In the genomic region with DNA sequence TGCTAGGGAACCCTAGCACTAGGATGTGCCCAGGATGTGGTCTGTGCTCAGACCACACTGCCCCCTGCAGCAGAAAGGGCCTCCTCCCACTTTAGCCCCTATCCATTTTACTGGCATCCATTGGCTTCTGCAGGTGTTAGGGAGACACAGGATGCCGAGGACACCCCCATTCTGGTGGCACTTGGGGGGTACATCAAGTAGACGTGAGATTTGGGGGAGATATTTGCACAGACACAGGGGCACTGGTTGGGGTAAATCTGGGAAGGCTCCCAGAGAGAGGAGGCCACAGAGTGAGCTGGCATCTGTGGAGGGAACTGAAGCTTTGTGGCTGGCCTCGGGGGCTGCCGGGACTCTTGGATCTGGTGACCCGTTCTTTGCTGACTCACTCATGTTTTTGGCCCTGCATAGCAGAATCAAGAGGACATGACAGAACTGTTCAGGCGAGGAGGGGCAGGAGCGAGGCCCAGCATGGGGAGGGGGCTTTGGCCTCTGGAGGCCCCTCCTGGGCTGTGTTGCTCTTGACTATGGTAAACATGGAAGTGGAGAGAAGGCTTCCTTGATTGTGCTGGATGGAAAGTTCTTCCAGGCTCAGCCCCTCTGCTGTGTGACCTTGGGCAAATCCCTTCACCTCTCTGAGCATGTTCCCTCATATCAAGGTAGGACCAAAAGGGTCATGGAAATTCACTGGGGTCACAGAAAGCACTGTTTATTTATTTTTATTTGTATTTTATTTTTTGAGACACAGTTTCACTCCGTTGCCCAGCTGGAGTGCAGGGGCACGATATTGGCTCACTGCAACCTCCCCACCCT, we compare ENCODE assay signal across 9 cellular contexts. TPM values are rescaled to one million over a fixed set of nuclear protein-coding genes. Genes with fewer than 3 reads are reported as not detected.
DNase-seq lines count a peak whose midpoint lies in the region; ATAC-seq, FAIRE-seq and TF ChIP-seq lines count a peak whose summit lies in the region.
"Had no signal": no experiment of that assay in that cellular context is flagged by ENCODE, and none has a peak within 500 bp of the region (broad histone marks: within the 10 kb centered on the region; RNA-seq: fewer than 3 reads in every experiment).

No MANE protein-coding gene starts in this region.

- peak in 1 of 2 experiments; percentile 42; a peak in 1 of 4 replicates for TF ChIP-seq RAD21 in K562 (CRISPR knock-in tag; conservative IDR thresholded peaks at IDR 0.05 in 1 of 2, IDR thresholded peaks at IDR 0.05 in 1 of 2)

- H3K9me3 ChIP-seq in BE2C (no peaks in the 10 kb centered on the region), HUES48 (ENCODE audit: control insufficient read depth, insufficient read depth, low read length) (no peaks in the 10 kb centered on the region), K562 (replicated peaks; ENCODE audit: control insufficient read depth, insufficient read depth, low read depth, low read length) (no peaks in the 10 kb centered on the region)

- no peak for TF ChIP-seq POLR2A in K562 (conservative IDR thresholded peaks at IDR 0.05)

- H3K4me3 ChIP-seq in BE2C (ENCODE audit: low read depth, low read length) (peak overlapping the region; percentile 93; the same call in 1 of the 2 replicates), HUES48 (ENCODE audit: low read depth, low read length) (peak overlapping the region; percentile 86; the same call in 1 of the 2 replicates), K562 (peak overlapping the region; percentile 96)

- intact Hi-C loops in K562 (cut with micrococcal nuclease), result loop anchor here (2.0 kb wide), 1 partner anchor 47 kb away; no protein-coding TSS in a partner anchor

- FAIRE-seq in K562 (lab: Jason Lieb, UNC), result no peak
- no peak for FAIRE-seq in GM19239 (lab: Jason Lieb, UNC)

- in situ Hi-C loops in K562 (cut with MboI), result no loop called here

- H3K27ac ChIP-seq in HUES48 (ENCODE audit: low read depth, low read length) (no peak overlapping the region), K562 (ENCODE audit: extremely low read depth, low read depth, low read length) (no peak overlapping the region)

- H3K9me3 Mint-ChIP-seq in natural killer cell treated with Interleukin-12 subunit alpha and Interleukin-12 subunit beta and Interleukin-15 and Interleukin-18, amount 100 ng/mL, for 72 hours, result no peaks in the 10 kb centered on the region

- H3K4me3 Mint-ChIP-seq in natural killer cell treated with Interleukin-12 subunit alpha and Interleukin-12 subunit beta and Interleukin-15 and Interleukin-18, amount 100 ng/mL, for 72 hours, result peak overlapping the region; percentile 88

- no peaks in the 10 kb centered on the region; the same call in none of the 2 replicates for H3K36me3 ChIP-seq in BE2C
- H3K36me3 ChIP-seq in HUES48 (ENCODE audit: control insufficient read depth, insufficient read depth, low read length), result 0 out of 2 replicates have a peak, but pooled peaks cover 2% of the 10 kb centered on the region
- peaks cover 30% of the 10 kb centered on the region; the same call in 2 of the 3 replicates for H3K36me3 ChIP-seq in K562 (ENCODE audit: control insufficient read depth, insufficient read depth, low read length)

- CTCF ChIA-PET in K562 (lab: Yijun Ruan, JAX; ENCODE audit: low intra/inter-chr PET ratio), result interaction anchor here (1.1 kb wide), 1 partner anchor 47 kb away, joined by 6 read pairs; no protein-coding TSS in a partner anchor

- peaks cover 27% of the 10 kb centered on the region for H3K79me2 ChIP-seq in K562 (ENCODE audit: control insufficient read depth, insufficient read depth, low read length)

- H3K27ac Mint-ChIP-seq in natural killer cell treated with Interleukin-12 subunit alpha and Interleukin-12 subunit beta and Interleukin-15 and Interleukin-18, amount 100 ng/mL, for 72 hours, result peak overlapping the region; percentile 37 to 72

- no peak for TF ChIP-seq EP300 in K562 (IDR thresholded peaks at IDR 0.05; ENCODE audit: low read length)

- H3K27me3 Mint-ChIP-seq in natural killer cell treated with Interleukin-12 subunit alpha and Interleukin-12 subunit beta and Interleukin-15 and Interleukin-18, amount 100 ng/mL, for 72 hours, result no peaks in the 10 kb centered on the region

- BruUV-seq in K562 (replicated peaks; lab: Mats Ljungman, UMichigan), result TSS peak; percentile 45

- H3K4me1 ChIP-seq in BE2C (no peaks in the 10 kb centered on the region), HUES48 (ENCODE audit: control insufficient read depth, insufficient read depth, low read length) (peaks cover 7% of the 10 kb centered on the region; the same call in 1 of the 2 replicates), K562 (replicated peaks in 1 of 2; ENCODE audit: control insufficient read depth in 2 of 2, insufficient read depth in 2 of 2, low read length in 2 of 2) (peaks cover 21 to 35% of the 10 kb centered on the region in 2 experiments)

- H4K20me1 ChIP-seq in K562 (replicated peaks; ENCODE audit: control insufficient read depth, insufficient read depth, low read length), result peaks cover 11% of the 10 kb centered on the region

- H3K4me1 Mint-ChIP-seq in natural killer cell treated with Interleukin-12 subunit alpha and Interleukin-12 subunit beta and Interleukin-15 and Interleukin-18, amount 100 ng/mL, for 72 hours (ENCODE audit: low read depth in 2 of 2), result peaks cover 9 to 17% of the 10 kb centered on the region in 2 donors

- H3K36me3 Mint-ChIP-seq in natural killer cell treated with Interleukin-12 subunit alpha and Interleukin-12 subunit beta and Interleukin-15 and Interleukin-18, amount 100 ng/mL, for 72 hours, result no peaks in the 10 kb centered on the region

- WGBS in K562 (ENCODE audit: insufficient coverage, low coverage, missing lambda C conversion rate), result 56% methylated on average over 9 of the region's 9 CpGs

- POLR2A ChIA-PET in K562 (lab: Yijun Ruan, JAX), result interaction anchor here (0.6 kb wide), 1 partner anchor 411 kb away, joined by 3 read pairs; no protein-coding TSS in a partner anchor

- no peak overlapping the region for H2AFZ ChIP-seq in K562 (ENCODE audit: low read depth, low read length)

- DNase-seq in BE2C, result no peak
- DNase-seq in K562 (ENCODE audit: extremely low read depth in 1 of 4, low spot score in 3 of 4), result no peak
- DNase-seq in natural killer cell treated with Interleukin-12 subunit alpha and Interleukin-12 subunit beta and Interleukin-15 and Interleukin-18, amount 100 ng/mL, for 72 hours (ENCODE audit: low spot score), result no peak
- DNase-seq in NCI-H69 (lab: John Stamatoyannopoulos, UW), result no peak
- DNase-seq in DMS153 (lab: John Stamatoyannopoulos, UW), result no peak
- no peak for DNase-seq in GM19239 (ENCODE audit: insufficient read length, low spot score)

- ATAC-seq in K562 (peak; percentile 5; the same call in 1 of the 3 replicates), HG03442 (IDR thresholded peaks at IDR 0.05; ENCODE audit: unreplicated experiment) (no peak)
- ATAC-seq in natural killer cell treated with Interleukin-12 subunit alpha and Interleukin-12 subunit beta and Interleukin-15 and Interleukin-18, amount 100 ng/mL, for 72 hours, result no peak

- H3K9me1 ChIP-seq in K562 (ENCODE audit: control insufficient read depth, insufficient read depth, low read length), result no peaks in the 10 kb centered on the region

- TF ChIP-seq CTCF in BE2C (IDR thresholded peaks at IDR 0.05; ENCODE audit: low read depth, low read length) (peak; percentile 35; the same call in 1 of the 2 replicates), K562 (IDR thresholded peaks at IDR 0.05 in 2 of 3, conservative IDR thresholded peaks at IDR 0.05 in 1 of 3; ENCODE audit: insufficient read depth in 2 of 3, low read depth in 1 of 3, low read length in 3 of 3) (peak; percentile 24 to 40 (median 37); a peak in 4 of 6 replicates)

- H3K9ac ChIP-seq in HUES48 (ENCODE audit: low read depth, low read length) (no peak overlapping the region), K562 (ENCODE audit: insufficient read depth in 1 of 2, low read depth in 2 of 2, low read length in 2 of 2) (peak overlapping the region; percentile 35 to 96; a peak in 3 of 4 replicates)

- H3K4me2 ChIP-seq in K562 (ENCODE audit: insufficient read depth, low read length), result peak overlapping the region; percentile 91

- H3K27me3 ChIP-seq in BE2C (no peaks in the 10 kb centered on the region), HUES48 (ENCODE audit: control insufficient read depth, insufficient read depth, low read length) (no peaks in the 10 kb centered on the region), K562 (ENCODE audit: control insufficient read depth in 2 of 2, insufficient read depth in 2 of 2, low read length in 2 of 2) (no peaks in the 10 kb centered on the region)

RNA-seq across cellular contexts. Expression of a gene that starts 1.8 kb away (rescaled TPM):
- 17.2 TPM for polyA plus RNA-seq in BE2C (2012; ENCODE audit: insufficient read depth, insufficient read length, low read depth)
- 26.2 and 43.8 TPM in 2 replicates for total RNA-seq in K562 (2011; cell fraction: chromatin; rRNA removed; ENCODE audit: low replicate concordance)
- 42.6 and 46.5 TPM in 2 replicates for total RNA-seq in K562 (2011; cell fraction: nucleolus; rRNA removed)
- total RNA-seq in K562 (2011; cell fraction: nucleoplasm; rRNA removed), result 41.1 and 61.7 TPM in 2 replicates
- total RNA-seq in K562 (2014; rRNA removed) (7.2 and 9.1 TPM in 2 replicates), K562 (2014; rRNA removed; fragmentation: Illumina TruSeq; extraction: Trizol) (1.3 and 2.4 TPM in 2 replicates), K562 (2015; rRNA removed; fragmentation: Illumina TruSeq; extraction: Trizol) (4.1 and 4.4 TPM in 2 replicates), K562 (2021) (33.1 and 37.4 TPM in 2 replicates)
- polyA plus RNA-seq in K562 (2011; rRNA removed) (5.5 and 7.8 TPM in 2 replicates), K562 (2014; fragmentation: Illumina TruSeq; extraction: Trizol) (31.3 and 33.7 TPM in 2 replicates), K562 (2014; fragmentation: Nextera tagmentation; extraction: Ambion mirVana) (1 to 10 TPM; 5.0 to 6.0 TPM), K562 (2014; rRNA removed) (16.4 and 17.6 TPM in 2 replicates)
- 11.4 and 15.3 TPM in 2 replicates for polyA plus RNA-seq in K562 (2011; cell fraction: cytosol; rRNA removed)
- 8.5 and 11.2 TPM in 2 replicates for polyA plus RNA-seq in K562 (2011; cell fraction: nucleus; rRNA removed)
- 18.7 and 28.0 TPM in 2 replicates for polyA plus RNA-seq in K562 (2012)
- 7.4 and 11.0 TPM in 2 replicates for polyA minus RNA-seq in K562 (2011; rRNA and poly(A)+ RNA removed)
- polyA minus RNA-seq in K562 (2011; cell fraction: cytosol; rRNA and poly(A)+ RNA removed), result 21.5 and 26.5 TPM in 2 replicates
- polyA minus RNA-seq in K562 (2011; cell fraction: nucleus; rRNA and poly(A)+ RNA removed), result 6.9 and 7.3 TPM in 2 replicates
- total RNA-seq in natural killer cell treated with Interleukin-12 subunit alpha and Interleukin-12 subunit beta and Interleukin-15 and Interleukin-18, amount 100 ng/mL, for 72 hours, result 10 to 100 TPM; 23.2 to 26.8 TPM

RNA-seq across cellular contexts. Expression of a gene that starts 25.2 kb away (rescaled TPM):
- 0.82 TPM for polyA plus RNA-seq in BE2C (2012; ENCODE audit: insufficient read depth, insufficient read length, low read depth)
- 58.8 and 108 TPM in 2 replicates for total RNA-seq in K562 (2011; cell fraction: chromatin; rRNA removed; ENCODE audit: low replicate concordance)
- total RNA-seq in K562 (2011; cell fraction: nucleolus; rRNA removed), result 66.5 and 71.5 TPM in 2 replicates
- 58.5 and 61.2 TPM in 2 replicates for total RNA-seq in K562 (2011; cell fraction: nucleoplasm; rRNA removed)
- total RNA-seq in K562 (2014; rRNA removed), result 18.5 and 26.3 TPM in 2 replicates
- total RNA-seq in K562 (2014; rRNA removed; fragmentation: Illumina TruSeq; extraction: Trizol), result 12.6 and 18.1 TPM in 2 replicates
- total RNA-seq in K562 (2015; rRNA removed; fragmentation: Illumina TruSeq; extraction: Trizol), result 21.0 and 21.2 TPM in 2 replicates
- total RNA-seq in K562 (2021), result 31.8 and 34.1 TPM in 2 replicates
- polyA plus RNA-seq in K562 (2011; rRNA removed), result 18.2 and 25.0 TPM in 2 replicates
- 35.8 and 50.0 TPM in 2 replicates for polyA plus RNA-seq in K562 (2011; cell fraction: cytosol; rRNA removed)
- 70.2 and 99.8 TPM in 2 replicates for polyA plus RNA-seq in K562 (2011; cell fraction: nucleus; rRNA removed)
- 20.5 and 24.5 TPM in 2 replicates for polyA plus RNA-seq in K562 (2012)
- 23.0 and 24.1 TPM in 2 replicates for polyA plus RNA-seq in K562 (2014; fragmentation: Illumina TruSeq; extraction: Trizol)
- under 1 TPM; 0.86 to 0.87 TPM for polyA plus RNA-seq in K562 (2014; fragmentation: Nextera tagmentation; extraction: Ambion mirVana)
- polyA plus RNA-seq in K562 (2014; rRNA removed), result 25.2 and 26.5 TPM in 2 replicates
- 19.1 and 29.2 TPM in 2 replicates for polyA minus RNA-seq in K562 (2011; rRNA and poly(A)+ RNA removed)
- polyA minus RNA-seq in K562 (2011; cell fraction: cytosol; rRNA and poly(A)+ RNA removed), result 18.6 and 20.4 TPM in 2 replicates
- 27.6 and 36.0 TPM in 2 replicates for polyA minus RNA-seq in K562 (2011; cell fraction: nucleus; rRNA and poly(A)+ RNA removed)
- 10 to 100 TPM; 19.9 to 28.3 TPM for total RNA-seq in natural killer cell treated with Interleukin-12 subunit alpha and Interleukin-12 subunit beta and Interleukin-15 and Interleukin-18, amount 100 ng/mL, for 72 hours

RNA-seq across cellular contexts. Expression of a gene that starts 43.5 kb away (rescaled TPM):
- 0.74 TPM for polyA plus RNA-seq in BE2C (2012; ENCODE audit: insufficient read depth, insufficient read length, low read depth)
- total RNA-seq in K562 (2011; cell fraction: chromatin; rRNA removed; ENCODE audit: low replicate concordance), result not detected in 2 replicates
- total RNA-seq in K562 (2011; cell fraction: nucleolus; rRNA removed), result not detected in 2 replicates
- total RNA-seq in K562 (2011; cell fraction: nucleoplasm; rRNA removed), result not detected in 2 replicates
- total RNA-seq in K562 (2014; rRNA removed) (0.24 TPM in 1 of 2 replicates, not detected in the other), K562 (2014; rRNA removed; fragmentation: Illumina TruSeq; extraction: Trizol) (0.07 TPM in 1 of 2 replicates, not detected in the other), K562 (2015; rRNA removed; fragmentation: Illumina TruSeq; extraction: Trizol) (0.60 and 1.1 TPM in 2 replicates), K562 (2021) (0.18 and 0.22 TPM in 2 replicates)
- polyA plus RNA-seq in K562 (2011; rRNA removed) (0.07 TPM in 1 of 2 replicates, not detected in the other), K562 (2014; fragmentation: Illumina TruSeq; extraction: Trizol) (0.09 and 0.10 TPM in 2 replicates), K562 (2014; fragmentation: Nextera tagmentation; extraction: Ambion mirVana) (under 1 TPM; 0.07 to 0.23 TPM), K562 (2014; rRNA removed) (0.15 and 0.30 TPM in 2 replicates)
- polyA plus RNA-seq in K562 (2011; cell fraction: cytosol; rRNA removed), result 0.10 TPM in 1 of 2 replicates, not detected in the other
- polyA plus RNA-seq in K562 (2011; cell fraction: nucleus; rRNA removed), result 0.48 TPM in 1 of 2 replicates, not detected in the other
- polyA plus RNA-seq in K562 (2012), result 0.22 and 0.34 TPM in 2 replicates
- not detected in 2 replicates for polyA minus RNA-seq in K562 (2011; rRNA and poly(A)+ RNA removed)
- polyA minus RNA-seq in K562 (2011; cell fraction: cytosol; rRNA and poly(A)+ RNA removed), result not detected in 2 replicates
- polyA minus RNA-seq in K562 (2011; cell fraction: nucleus; rRNA and poly(A)+ RNA removed), result not detected in 2 replicates
- total RNA-seq in natural killer cell treated with Interleukin-12 subunit alpha and Interleukin-12 subunit beta and Interleukin-15 and Interleukin-18, amount 100 ng/mL, for 72 hours, result not detected
- total RNA-seq: activated CD8-positive, alpha-beta memory T cell treated with anti-CD3 and anti-CD28 coated beads for 36 hours had no signal
